In the genomic region with DNA sequence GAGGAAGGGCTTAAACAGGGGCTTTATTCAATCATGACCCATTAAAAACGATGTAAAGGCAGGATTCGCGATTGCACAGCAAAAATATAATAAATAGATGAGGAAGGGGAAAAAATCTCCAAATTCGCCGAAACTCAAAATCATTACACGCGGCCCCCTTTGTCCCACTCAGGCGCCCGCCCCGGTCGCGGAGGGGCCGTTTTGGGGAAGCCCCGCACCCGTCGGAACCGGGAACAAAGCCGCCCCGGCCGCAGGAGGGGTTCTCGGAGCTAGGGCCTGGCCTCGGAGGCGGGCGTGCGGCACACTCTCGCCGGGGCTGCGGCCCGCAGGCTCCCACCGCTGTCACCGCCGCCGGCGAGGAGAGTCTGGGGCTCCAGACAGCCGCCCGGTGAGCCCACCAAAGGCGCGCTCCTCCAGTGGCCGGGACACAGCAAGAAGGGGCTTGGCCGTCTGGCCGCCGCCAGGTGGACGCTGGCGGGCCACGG, we compare ENCODE assay signal across 8 cellular contexts. TPM values are rescaled to one million over a fixed set of nuclear protein-coding genes. Genes with fewer than 3 reads are reported as not detected.
DNase-seq lines count a peak whose midpoint lies in the region; ATAC-seq, FAIRE-seq and TF ChIP-seq lines count a peak whose summit lies in the region.

No MANE protein-coding gene starts in this region.

- H3K27me3 Mint-ChIP-seq in CD4-positive, alpha-beta memory T cell: no peaks in the 10 kb centered on the region
- H3K27me3 Mint-ChIP-seq in IgD-negative memory B cell: no peaks in the 10 kb centered on the region

- H3K4me1 ChIP-seq in CD4-positive, alpha-beta memory T cell (ENCODE audit: insufficient read depth, low read length): peaks cover 43% of the 10 kb centered on the region
- H3K4me1 ChIP-seq in neuron (ENCODE audit: insufficient read depth, low read length): peaks cover 8% of the 10 kb centered on the region
- H3K4me1 ChIP-seq in upper lobe of right lung: peaks cover 9% of the 10 kb centered on the region

- H3K27ac ChIP-seq in CD4-positive, alpha-beta memory T cell (ENCODE audit: low read depth, low read length): peak overlapping the region; percentile 71
- peak overlapping the region; percentile 88 for H3K27ac ChIP-seq in upper lobe of right lung

- no peak for FAIRE-seq in H54 (lab: Jason Lieb, UNC)

- H3K27me3 ChIP-seq in CD4-positive, alpha-beta memory T cell (ENCODE audit: insufficient read depth, low read length): no peaks in the 10 kb centered on the region
- H3K27me3 ChIP-seq in neuron (ENCODE audit: insufficient read depth, low read length) (no peaks in the 10 kb centered on the region), upper lobe of right lung (no peaks in the 10 kb centered on the region)

- peaks cover 18 to 37% (median 25%) of the 10 kb centered on the region in 4 donors for H3K4me1 Mint-ChIP-seq in CD4-positive, alpha-beta memory T cell
- H3K4me1 Mint-ChIP-seq in IgD-negative memory B cell: peaks cover 45 to 59% (median 54%) of the 10 kb centered on the region in 3 donors

- intact Hi-C loops in CD4-positive, alpha-beta memory T cell (cut with micrococcal nuclease): loop anchor here (2.0 kb wide), 2 partner anchors 1554 to 1782 kb away; a partner anchor contains a TSS
- intact Hi-C loops in upper lobe of right lung (cut with DNase I): no loop called here

- peak overlapping the region; percentile 74 to 84 for H3K4me3 ChIP-seq in CD4-positive, alpha-beta memory T cell (ENCODE audit: low read length in 2 of 2)
- H3K4me3 ChIP-seq in neuron (ENCODE audit: low read length): peak overlapping the region; percentile 79
- H3K4me3 ChIP-seq in upper lobe of right lung: peak overlapping the region; percentile 83

- ATAC-seq in GM21381 (IDR thresholded peaks at IDR 0.05; ENCODE audit: unreplicated experiment): peak; percentile 21
- ATAC-seq in esophagus mucosa: peak; percentile 48
- peak; percentile 41 for ATAC-seq in upper lobe of right lung

- peak in 2 of 5 donors; percentile 40 to 55 for DNase-seq in CD4-positive, alpha-beta memory T cell
- DNase-seq in activated CD8-positive, alpha-beta memory T cell treated with anti-CD3 and anti-CD28 coated beads, Interleukin-2, amount 50 U/mL, for 4 hours: peak; percentile 43
- DNase-seq in upper lobe of right lung (peak; percentile 80), H54 (ENCODE audit: insufficient read length, low spot score) (no peak)

- TF ChIP-seq POLR2A in H54 (IDR thresholded peaks at IDR 0.05; ENCODE audit: low read depth, low read length): no peak

- CTCF ChIA-PET in CD4-positive, alpha-beta memory T cell (lab: Charles Lee; ENCODE audit: partially characterized antibody): no interaction called here

- POLR2A ChIA-PET in CD4-positive, alpha-beta memory T cell (lab: Charles Lee; ENCODE audit: partially characterized antibody): interaction anchor here (0.6 to 3.8 kb wide), 6 partner anchors 9 to 155 kb away, joined by 3 to 31 read pairs (median 4); a partner anchor contains a TSS

- H3K4me3 Mint-ChIP-seq in CD4-positive, alpha-beta memory T cell: peak overlapping the region; percentile 91 to 100 (median 94)
- peak overlapping the region; percentile 96 to 99 (median 98) for H3K4me3 Mint-ChIP-seq in IgD-negative memory B cell

- peak overlapping the region; percentile 89 to 99 (median 97) for H3K27ac Mint-ChIP-seq in CD4-positive, alpha-beta memory T cell
- H3K27ac Mint-ChIP-seq in IgD-negative memory B cell: peak overlapping the region; percentile 94 to 95 (median 94)

- peak overlapping the region; percentile 83 for H2AFZ ChIP-seq in neuron (ENCODE audit: low read depth, low read length)

- H3K9me3 ChIP-seq in CD4-positive, alpha-beta memory T cell (ENCODE audit: control insufficient read depth in 1 of 2, low read length in 2 of 2): no peaks in the 10 kb centered on the region
- no peaks in the 10 kb centered on the region for H3K9me3 ChIP-seq in neuron (ENCODE audit: low read length)
- H3K9me3 ChIP-seq in upper lobe of right lung: no peaks in the 10 kb centered on the region

- H3K36me3 Mint-ChIP-seq in CD4-positive, alpha-beta memory T cell: peaks cover 0 to 7% of the 10 kb centered on the region in 2 donors
- no peaks in the 10 kb centered on the region for H3K36me3 Mint-ChIP-seq in IgD-negative memory B cell

- H3K9me3 Mint-ChIP-seq in CD4-positive, alpha-beta memory T cell: no peaks in the 10 kb centered on the region
- H3K9me3 Mint-ChIP-seq in IgD-negative memory B cell: no peaks in the 10 kb centered on the region

- H3K36me3 ChIP-seq in CD4-positive, alpha-beta memory T cell (ENCODE audit: insufficient read depth, low read length): no peaks in the 10 kb centered on the region
- H3K36me3 ChIP-seq in neuron (ENCODE audit: insufficient read depth, low read length) (no peaks in the 10 kb centered on the region), upper lobe of right lung (no peaks in the 10 kb centered on the region)

- no peak for TF ChIP-seq CTCF in upper lobe of right lung (IDR thresholded peaks at IDR 0.05)

RNA-seq across cellular contexts. Expression of a gene that starts 0.5 kb away (rescaled TPM):
- 1 to 10 TPM; 5.8 to 6.2 TPM for total RNA-seq in CD4-positive, alpha-beta memory T cell
- polyA plus RNA-seq in CD4-positive, alpha-beta memory T cell: 10 to 100 TPM in 1 of 2 donors, 1 to 10 TPM in 1; 7.3 to 15.5 TPM
- 14.5 TPM for polyA plus RNA-seq in IgD-negative memory B cell
- total RNA-seq in esophagus mucosa (5.9 TPM), upper lobe of right lung (8.2 TPM)

RNA-seq across cellular contexts. Expression of a gene that starts 53.7 kb away (rescaled TPM):
- 1 to 10 TPM; 1.2 to 1.5 TPM for total RNA-seq in CD4-positive, alpha-beta memory T cell
- polyA plus RNA-seq in CD4-positive, alpha-beta memory T cell: under 1 TPM in 1 of 2 donors, not detected in 1; 0.63 TPM
- polyA plus RNA-seq in IgD-negative memory B cell: 5.0 TPM
- 92.0 TPM for total RNA-seq in esophagus mucosa
- total RNA-seq in upper lobe of right lung: 6.2 TPM

Comparison
In these comparisons a context has a peak if more than half of its experiments do, and no peak if none do; other contexts are left out.
1. RNA of a gene that starts 53.7 kb away (total RNA-seq): 92.0 TPM in esophagus mucosa (single experiment); 6.2 TPM in upper lobe of right lung (single experiment) and 1.2 to 1.5 TPM in CD4-positive, alpha-beta memory T cell; every median in the first group is over 10 times any median in the second.
2. Peak in every context shown above with its lines, with median percentiles within 50 percentile points of each other: H3K4me3 ChIP-seq and ATAC-seq.